Comparison of ENCODE assay signal across 11 cellular contexts in the genomic region with DNA sequence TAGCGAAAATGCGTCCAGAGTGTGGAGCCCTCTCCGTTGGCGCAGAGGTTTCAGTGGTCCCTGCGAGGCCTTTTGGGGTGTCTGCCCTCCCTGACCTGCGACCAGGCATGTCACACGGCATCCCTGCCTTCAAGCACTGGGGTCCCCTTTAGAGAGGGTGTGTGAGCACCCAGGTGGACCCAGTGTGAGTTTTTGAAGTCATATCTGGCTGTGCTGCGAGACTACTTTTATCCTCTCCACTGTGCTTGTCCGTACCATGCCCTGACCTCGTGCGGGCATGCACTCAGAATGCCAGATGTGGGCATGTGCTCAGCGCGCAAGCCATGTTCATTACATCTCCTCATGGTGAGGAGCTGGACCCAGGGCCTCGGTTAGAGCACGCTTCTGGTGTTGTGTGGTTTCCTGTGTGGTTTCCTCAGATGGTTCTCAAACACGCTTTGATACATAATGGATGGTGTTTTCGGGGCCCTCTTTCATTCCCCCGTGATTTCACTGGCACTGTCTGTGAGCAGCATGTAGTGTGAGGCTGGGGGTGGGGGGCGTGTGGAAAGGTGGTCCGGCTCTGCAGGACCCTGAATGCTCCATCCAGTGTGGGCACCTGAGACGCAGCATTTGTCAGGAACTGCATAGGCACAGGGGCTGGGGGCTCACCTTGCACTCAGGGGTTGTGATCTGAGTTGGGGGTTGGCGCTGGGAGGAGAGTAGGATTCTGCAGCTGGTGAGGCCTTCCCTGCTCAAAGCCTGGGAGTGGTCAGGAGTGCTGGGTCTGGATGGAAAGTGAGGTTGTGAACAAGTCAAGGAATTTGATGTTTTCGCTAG. TPM values are rescaled to one million over a fixed set of nuclear protein-coding genes. Genes with fewer than 3 reads are reported as not detected.
DNase-seq lines count a peak whose midpoint lies in the region; ATAC-seq, FAIRE-seq and TF ChIP-seq lines count a peak whose summit lies in the region.
"Had no signal": no experiment of that assay in that cellular context is flagged by ENCODE, and none has a peak within 500 bp of the region (broad histone marks: within the 10 kb centered on the region; RNA-seq: fewer than 3 reads in every experiment).

No MANE protein-coding gene starts in this region.

- no peak for TF ChIP-seq CTCF in endothelial cell of umbilical vein (IDR thresholded peaks at IDR 0.05; ENCODE audit: extremely low read depth in 1 of 2, insufficient read depth in 1 of 2, low read depth in 1 of 2, low read length in 2 of 2)
- TF ChIP-seq CTCF in chondrocyte (IDR thresholded peaks at IDR 0.05) = no peak

- intact Hi-C loops in endothelial cell of umbilical vein (cut with micrococcal nuclease) = no loop called here

- no peaks in the 10 kb centered on the region for H4K20me1 ChIP-seq in endothelial cell of umbilical vein (replicated peaks; ENCODE audit: control insufficient read depth, extremely low read depth, insufficient read depth, low read length)

- no peak overlapping the region for H2BK5ac ChIP-seq in mesenchymal stem cell (ENCODE audit: low read depth, low read length, poor library complexity, severe bottlenecking)

- H4K91ac ChIP-seq in mesenchymal stem cell (ENCODE audit: low read length) = no peak overlapping the region

- peaks cover 37% of the 10 kb centered on the region for H3K4me1 Mint-ChIP-seq in stimulated activated effector memory CD8-positive, alpha-beta T cell treated with anti-CD3 and anti-CD28 coated beads, Interleukin-12 subunit alpha, Interleukin-12 subunit beta, amount 100 ng/mL, for 72 hours
- H3K4me1 Mint-ChIP-seq in chondrocyte (ENCODE audit: low read depth) = peaks cover 23% of the 10 kb centered on the region

- H3K27me3 Mint-ChIP-seq in chondrocyte (ENCODE audit: low read depth) = no peaks in the 10 kb centered on the region

- no peak overlapping the region for H2BK15ac ChIP-seq in mesenchymal stem cell (ENCODE audit: low read depth, poor library complexity, severe bottlenecking)

- H3K4me1 ChIP-seq in endothelial cell of umbilical vein (ENCODE audit: control insufficient read depth, extremely low read depth, insufficient read depth, low read length) (peaks cover 7% of the 10 kb centered on the region), mesenchymal stem cell (ENCODE audit: control insufficient read depth, insufficient read depth, low read depth, low read length) (peaks cover 17% of the 10 kb centered on the region)

- H3K9ac ChIP-seq in SK-N-MC (ENCODE audit: insufficient read length) (peak overlapping the region; percentile 86), endothelial cell of umbilical vein (replicated peaks; ENCODE audit: extremely low read depth, insufficient read depth, low read length) (no peak overlapping the region), mesenchymal stem cell (ENCODE audit: low read length) (no peak overlapping the region)

- H3K18ac ChIP-seq in mesenchymal stem cell (ENCODE audit: low read depth in 1 of 2, low read length in 2 of 2) = no peak overlapping the region

- H3K79me1 ChIP-seq in mesenchymal stem cell (replicated peaks; ENCODE audit: low read length, poor library complexity, severe bottlenecking) = peaks cover 16% of the 10 kb centered on the region

- H3K27ac Mint-ChIP-seq in stimulated activated effector memory CD8-positive, alpha-beta T cell treated with anti-CD3 and anti-CD28 coated beads, Interleukin-12 subunit alpha, Interleukin-12 subunit beta, amount 100 ng/mL, for 72 hours = peak overlapping the region; percentile 54
- H3K27ac Mint-ChIP-seq in chondrocyte (ENCODE audit: unreplicated experiment) = no peak overlapping the region

- H3K9me3 Mint-ChIP-seq in stimulated activated effector memory CD8-positive, alpha-beta T cell treated with anti-CD3 and anti-CD28 coated beads, Interleukin-12 subunit alpha, Interleukin-12 subunit beta, amount 100 ng/mL, for 72 hours = no peaks in the 10 kb centered on the region
- no peaks in the 10 kb centered on the region for H3K9me3 Mint-ChIP-seq in chondrocyte (ENCODE audit: low read depth)

- H2BK120ac ChIP-seq in mesenchymal stem cell (ENCODE audit: low read depth, low read length) = no peak overlapping the region

- peak; percentile 6 for DNase-seq in activated CD4-positive, alpha-beta T cell treated with anti-CD3 and anti-CD28 coated beads for 1 hour
- DNase-seq in activated CD4-positive, alpha-beta T cell treated with anti-CD3 and anti-CD28 coated beads for 48 hours = no peak
- no peak for DNase-seq in SK-N-MC (ENCODE audit: low read depth, low spot score)
- no peak for DNase-seq in endothelial cell of umbilical vein (ENCODE audit: low read depth, low spot score)
- no peak for DNase-seq in stimulated activated effector memory CD8-positive, alpha-beta T cell treated with anti-CD3 and anti-CD28 coated beads, Interleukin-12 subunit alpha, Interleukin-12 subunit beta, amount 100 ng/mL, for 72 hours (ENCODE audit: low spot score in 2 of 2)
- no peak for DNase-seq in chondrocyte (ENCODE audit: low spot score)
- no peak for DNase-seq in Ammon's horn (ENCODE audit: low spot score)
- DNase-seq in mesenchymal stem cell = no peak
- DNase-seq: 8988T, left ventricle myocardium superior, NCI-H1694 had no signal

- FAIRE-seq in endothelial cell of umbilical vein (lab: Jason Lieb, UNC) = no peak

- H3K36me3 Mint-ChIP-seq in stimulated activated effector memory CD8-positive, alpha-beta T cell treated with anti-CD3 and anti-CD28 coated beads, Interleukin-12 subunit alpha, Interleukin-12 subunit beta, amount 100 ng/mL, for 72 hours = peaks cover 64% of the 10 kb centered on the region
- peaks cover 4% of the 10 kb centered on the region for H3K36me3 Mint-ChIP-seq in chondrocyte (ENCODE audit: low read depth)

- no peak overlapping the region for H2BK12ac ChIP-seq in mesenchymal stem cell (ENCODE audit: low read length in 2 of 2)

- H3K4me3 ChIP-seq in SK-N-MC = peak overlapping the region; percentile 88
- H3K4me3 ChIP-seq in endothelial cell of umbilical vein (replicated peaks in 1 of 3; ENCODE audit: insufficient read depth in 1 of 3, low read depth in 1 of 3, low read length in 3 of 3) = no peak overlapping the region
- no peak overlapping the region for H3K4me3 ChIP-seq in mesenchymal stem cell (ENCODE audit: insufficient read depth in 1 of 2, low read depth in 1 of 2, low read length in 2 of 2)

- no peak overlapping the region for H3K14ac ChIP-seq in mesenchymal stem cell (ENCODE audit: low read length in 2 of 2)

- peak overlapping the region in 1 of 2 experiments; percentile 6 for H3K23ac ChIP-seq in mesenchymal stem cell (ENCODE audit: low read length in 2 of 2)

- H3K4me3 Mint-ChIP-seq in stimulated activated effector memory CD8-positive, alpha-beta T cell treated with anti-CD3 and anti-CD28 coated beads, Interleukin-12 subunit alpha, Interleukin-12 subunit beta, amount 100 ng/mL, for 72 hours = peak overlapping the region; percentile 81
- H3K4me3 Mint-ChIP-seq in chondrocyte (ENCODE audit: unreplicated experiment) = no peak overlapping the region

- H3K4me2 ChIP-seq in endothelial cell of umbilical vein (ENCODE audit: insufficient read depth, low read length) (peak overlapping the region; percentile 2), mesenchymal stem cell (ENCODE audit: low read length, poor library complexity, severe bottlenecking) (no peak overlapping the region)

- H2AK5ac ChIP-seq in mesenchymal stem cell (ENCODE audit: low read length, severe bottlenecking) = no peak overlapping the region

- POLR2A ChIA-PET in endothelial cell of umbilical vein (lab: Charles Lee) = no interaction called here

- H3K36me3 ChIP-seq in SK-N-MC (ENCODE audit: insufficient read depth, low read length) = peaks cover 51% of the 10 kb centered on the region
- peaks cover 3 to 8% of the 10 kb centered on the region in 2 experiments for H3K36me3 ChIP-seq in endothelial cell of umbilical vein (ENCODE audit: control insufficient read depth in 2 of 2, extremely low read depth in 1 of 2, insufficient read depth in 2 of 2, low read length in 2 of 2)
- H3K36me3 ChIP-seq in mesenchymal stem cell (ENCODE audit: control insufficient read depth in 1 of 2, insufficient read depth in 2 of 2, low read depth in 1 of 2, low read length in 2 of 2) = peaks cover 38 to 41% of the 10 kb centered on the region in 2 experiments

- BruUV-seq in endothelial cell of umbilical vein (replicated peaks; lab: Mats Ljungman, UMichigan) = no TSS peak

- ATAC-seq in stimulated activated effector memory CD8-positive, alpha-beta T cell treated with anti-CD3 and anti-CD28 coated beads, Interleukin-12 subunit alpha, Interleukin-12 subunit beta, amount 100 ng/mL, for 72 hours = no peak
- ATAC-seq: left ventricle myocardium superior had no signal

- WGBS in mesenchymal stem cell = 96% methylated on average over 23 of the region's 23 CpGs

- H3K27me3 ChIP-seq in endothelial cell of umbilical vein (ENCODE audit: control insufficient read depth in 2 of 2, insufficient read depth in 2 of 2, low read length in 2 of 2) = no peaks in the 10 kb centered on the region
- H3K27me3 ChIP-seq in mesenchymal stem cell (ENCODE audit: control insufficient read depth in 1 of 2, insufficient read depth in 1 of 2, low read length in 2 of 2) = no peaks in the 10 kb centered on the region

- no peak overlapping the region for H4K8ac ChIP-seq in mesenchymal stem cell (ENCODE audit: low read length)

- peaks cover 57% of the 10 kb centered on the region for H3K79me2 ChIP-seq in endothelial cell of umbilical vein (ENCODE audit: control insufficient read depth, insufficient read depth, low read length)

- H3K9me3 ChIP-seq in SK-N-MC (ENCODE audit: low read depth, low read length) (no peaks in the 10 kb centered on the region), endothelial cell of umbilical vein (replicated peaks; ENCODE audit: control insufficient read depth, insufficient read depth, low read length) (no peaks in the 10 kb centered on the region), mesenchymal stem cell (ENCODE audit: control insufficient read depth, low read length) (no peaks in the 10 kb centered on the region)

- CTCF ChIA-PET in endothelial cell of umbilical vein (lab: Charles Lee) = no interaction called here

- no peaks in the 10 kb centered on the region for H3K9me1 ChIP-seq in endothelial cell of umbilical vein (replicated peaks; ENCODE audit: control insufficient read depth, extremely low read depth, insufficient read depth, low read length)

- no peak for TF ChIP-seq POLR2A in endothelial cell of umbilical vein (IDR thresholded peaks at IDR 0.05; ENCODE audit: low read depth, low read length)

- dilution Hi-C loops in endothelial cell of umbilical vein (cut with MboI; ENCODE audit: extremely low pct_ligation_motif_present, low sequenced_read_pairs) = no loop called here

- H3K27ac ChIP-seq in SK-N-MC = no peak overlapping the region
- no peak overlapping the region for H3K27ac ChIP-seq in endothelial cell of umbilical vein (ENCODE audit: insufficient read depth, low read depth, low read length)
- no peak overlapping the region for H3K27ac ChIP-seq in mesenchymal stem cell (ENCODE audit: low read length, poor library complexity, severe bottlenecking)

- no peak overlapping the region for H3K4ac ChIP-seq in mesenchymal stem cell (ENCODE audit: low read depth in 1 of 2, low read length in 2 of 2)

- H2AFZ ChIP-seq in endothelial cell of umbilical vein (ENCODE audit: low read depth, low read length) (no peak overlapping the region), mesenchymal stem cell (ENCODE audit: low read depth, low read length) (no peak overlapping the region)

RNA-seq across cellular contexts. Expression of gene TFDP1, which starts 2.3 kb away (rescaled TPM):
- total RNA-seq in endothelial cell of umbilical vein = 131 and 137 TPM in 2 replicates
- 48.9 and 64.3 TPM in 2 replicates for polyA plus RNA-seq in endothelial cell of umbilical vein
- polyA plus RNA-seq in endothelial cell of umbilical vein (2011; cell fraction: cytosol; rRNA removed) = 96.8 and 101 TPM in 2 replicates
- 107 and 116 TPM in 2 replicates for polyA plus RNA-seq in endothelial cell of umbilical vein (2011; cell fraction: nucleus; rRNA removed)
- polyA plus RNA-seq in endothelial cell of umbilical vein (2012) = 96.7 and 124 TPM in 2 replicates
- polyA minus RNA-seq in endothelial cell of umbilical vein = 67.4 and 81.1 TPM in 2 replicates
- polyA minus RNA-seq in endothelial cell of umbilical vein (2011; cell fraction: cytosol; rRNA and poly(A)+ RNA removed) = 80.9 TPM
- polyA minus RNA-seq in endothelial cell of umbilical vein (2011; cell fraction: nucleus; rRNA and poly(A)+ RNA removed) = 24.4 and 31.0 TPM in 2 replicates
- 52.8 to 76.0 TPM (median 54.3 TPM) in 3 replicates for total RNA-seq in chondrocyte
- polyA plus RNA-seq in mesenchymal stem cell (2013, experiment 1 of 2) = 60.2 TPM
- polyA plus RNA-seq in mesenchymal stem cell (2013, experiment 2 of 2) = 62.5 TPM
